Comparison of ENCODE assay signal across 27 cellular contexts in genomic region chr16:28276301-28276700, GRCh38. TPM values are rescaled to one million over a fixed set of nuclear protein-coding genes. Genes with fewer than 3 reads are reported as not detected.
DNase-seq lines count a peak whose midpoint lies in the region; ATAC-seq and TF ChIP-seq lines count a peak whose summit lies in the region.
"Had no signal": no experiment of that assay in that cellular context is flagged by ENCODE, and none has a peak within 500 bp of the region (broad histone marks: within the 10 kb centered on the region; RNA-seq: fewer than 3 reads in every experiment).

No MANE protein-coding gene starts in this region.

- intact Hi-C loops in CD4-positive, alpha-beta T cell (cut with DNase I, micrococcal nuclease): loop anchor here (2.0 to 5.0 kb wide), 3 partner anchors 16 to 341 kb away; partner anchors contain the start of gene SBK1 (in 1 of the 2)
- intact Hi-C loops in activated T-helper 1 cell treated with anti-CD3 and anti-CD28 coated beads, Interleukin-12 subunit alpha, Interleukin-12 subunit beta, Interleukin-2, Interleukin-4 antibody, amounts not matched to agents 30 ng/mL and 10 ng/mL and 1 ng/mL, durations not matched to agents 14 hours and 24 hours and 36 hours (cut with micrococcal nuclease): no loop called here

- H3K4me2 ChIP-seq in GM23338: no peak overlapping the region
- H3K4me2 ChIP-seq: SK-N-SH had no signal

- H3K4me1 ChIP-seq in GM23338 (ENCODE audit: insufficient read depth): no peaks in the 10 kb centered on the region

- H3K4me1 Mint-ChIP-seq in activated CD8-positive, alpha-beta memory T cell treated with anti-CD3 and anti-CD28 coated beads, Interleukin-2, amount 10 ng/mL, durations not matched to agents 7 days and 5 days: peaks cover 32% of the 10 kb centered on the region
- H3K4me1 Mint-ChIP-seq in CD4-positive, alpha-beta T cell (ENCODE audit: low read depth): peaks cover 53% of the 10 kb centered on the region
- H3K4me1 Mint-ChIP-seq in activated T-helper 1 cell treated with anti-CD3 and anti-CD28 coated beads, Interleukin-12 subunit alpha, Interleukin-12 subunit beta, Interleukin-2, Interleukin-4 antibody, amounts not matched to agents 30 ng/mL and 10 ng/mL and 1 ng/mL, durations not matched to agents 14 hours and 24 hours and 36 hours (ENCODE audit: low read depth): peaks cover 34% of the 10 kb centered on the region
- H3K4me1 Mint-ChIP-seq in nephron (no peaks in the 10 kb centered on the region), GM23338 (peaks cover 11% of the 10 kb centered on the region; the same call in 2 of the 3 replicates)

- no peak overlapping the region for H3K4me3 ChIP-seq in GM23338
- H3K4me3 ChIP-seq: right lobe of liver, spleen had no signal

- no peaks in the 10 kb centered on the region for H3F3A ChIP-seq in GM23338 (replicated peaks; ENCODE audit: low read depth)

- peaks cover 30% of the 10 kb centered on the region for H3K27me3 Mint-ChIP-seq in activated CD8-positive, alpha-beta memory T cell treated with anti-CD3 and anti-CD28 coated beads, Interleukin-2, amount 10 ng/mL, durations not matched to agents 7 days and 5 days
- H3K27me3 Mint-ChIP-seq in CD4-positive, alpha-beta T cell: no peaks in the 10 kb centered on the region
- H3K27me3 Mint-ChIP-seq in activated T-helper 1 cell treated with anti-CD3 and anti-CD28 coated beads, Interleukin-12 subunit alpha, Interleukin-12 subunit beta, Interleukin-2, Interleukin-4 antibody, amounts not matched to agents 30 ng/mL and 10 ng/mL and 1 ng/mL, durations not matched to agents 14 hours and 24 hours and 36 hours (ENCODE audit: insufficient read depth): peaks cover 28% of the 10 kb centered on the region
- peaks cover 38% of the 10 kb centered on the region for H3K27me3 Mint-ChIP-seq in nephron (ENCODE audit: low read depth)
- peaks cover 25% of the 10 kb centered on the region for H3K27me3 Mint-ChIP-seq in GM23338 (ENCODE audit: insufficient read depth, low read depth, poor library complexity)

- no peaks in the 10 kb centered on the region for H3K36me3 ChIP-seq in GM23338 (ENCODE audit: insufficient read depth)
- H3K36me3 ChIP-seq: right lobe of liver, spleen had no signal

- peak overlapping the region; percentile 23 for H3K27ac Mint-ChIP-seq in activated CD8-positive, alpha-beta memory T cell treated with anti-CD3 and anti-CD28 coated beads, Interleukin-2, amount 10 ng/mL, durations not matched to agents 7 days and 5 days
- H3K27ac Mint-ChIP-seq in CD4-positive, alpha-beta T cell: peak overlapping the region; percentile 91
- no peak overlapping the region for H3K27ac Mint-ChIP-seq in activated T-helper 1 cell treated with anti-CD3 and anti-CD28 coated beads, Interleukin-12 subunit alpha, Interleukin-12 subunit beta, Interleukin-2, Interleukin-4 antibody, amounts not matched to agents 30 ng/mL and 10 ng/mL and 1 ng/mL, durations not matched to agents 14 hours and 24 hours and 36 hours
- H3K27ac Mint-ChIP-seq in nephron: no peak overlapping the region
- H3K27ac Mint-ChIP-seq in GM23338: no peak overlapping the region
- H3K27ac Mint-ChIP-seq: stimulated activated naive CD8-positive, alpha-beta T cell treated with anti-CD3 and anti-CD28 coated beads, Interleukin-15, Interleukin-2, amounts not matched to agents 100 ng/mL and 50 ng/mL, for 24 hours had no signal

- no peak for TF ChIP-seq CTCF in CD4-positive, alpha-beta T cell (IDR thresholded peaks at IDR 0.05)
- TF ChIP-seq CTCF in nephron (IDR thresholded peaks at IDR 0.05; ENCODE audit: unreplicated experiment in 3 of 3): no peak
- no peak for TF ChIP-seq CTCF in GM23338 (conservative IDR thresholded peaks at IDR 0.05; ENCODE audit: low read depth in 2 of 2)

- no peaks in the 10 kb centered on the region for H3K27me3 ChIP-seq in CD4-positive, alpha-beta T cell (ENCODE audit: control insufficient read depth, insufficient read depth, low read length)
- peaks cover 9% of the 10 kb centered on the region for H3K27me3 ChIP-seq in GM23338 (ENCODE audit: insufficient read depth)
- H3K27me3 ChIP-seq: right lobe of liver had no signal

- DNase-seq in activated CD8-positive, alpha-beta memory T cell treated with anti-CD3 and anti-CD28 coated beads, Interleukin-2, amount 10 ng/mL, durations not matched to agents 7 days and 5 days: no peak
- no peak for DNase-seq in activated CD8-positive, alpha-beta memory T cell treated with anti-CD3 and anti-CD28 coated beads, Interleukin-2, amount 50 U/mL, for 48 hours
- no peak for DNase-seq in CD4-positive, alpha-beta T cell
- no peak for DNase-seq in activated T-helper 1 cell treated with anti-CD3 and anti-CD28 coated beads, Interleukin-12 subunit alpha, Interleukin-12 subunit beta, Interleukin-2, Interleukin-4 antibody, amounts not matched to agents 30 ng/mL and 10 ng/mL and 1 ng/mL, durations not matched to agents 14 hours and 24 hours and 36 hours (ENCODE audit: low spot score)
- DNase-seq in GM23338 (ENCODE audit: low spot score) (no peak), MV-4-11 (lab: John Stamatoyannopoulos, UW) (no peak)
- DNase-seq: activated CD4-positive, alpha-beta T cell treated with anti-CD3 and anti-CD28 coated beads for 48 hours; cortex of kidney; effector memory CD4-positive, alpha-beta T cell; erythroblast; glutamatergic neuron; Karpas-422; mesenchymal stem cell; NCI-H1436 treated with DMSO at 0.1 percent for 48 hours; NCI-H446; NCI-H748 treated with DMSO at 0.1 percent for 48 hours; right lobe of liver; SK-N-SH; spleen; stimulated activated CD4-positive, alpha-beta T cell treated with anti-CD3 and anti-CD28 coated beads, Interleukin-2, amount 100 ng/mL, for 24 hours; T1000 had no signal

- H4K20me1 ChIP-seq in GM23338 (replicated peaks; ENCODE audit: insufficient read depth): no peaks in the 10 kb centered on the region

- POLR2A ChIA-PET in CD4-positive, alpha-beta T cell (lab: Charles Lee): interaction anchor here (0.9 to 3.3 kb wide), 5 partner anchors 16 to 218 kb away, joined by 5 to 54 read pairs (median 8); partner anchors contain the start of genes APOBR and SBK1

- H3K9me2 ChIP-seq in GM23338 (ENCODE audit: insufficient read depth): no peaks in the 10 kb centered on the region
- H3K9me2 ChIP-seq: SK-N-SH had no signal

- no peak overlapping the region for H3K4me3 Mint-ChIP-seq in activated CD8-positive, alpha-beta memory T cell treated with anti-CD3 and anti-CD28 coated beads, Interleukin-2, amount 10 ng/mL, durations not matched to agents 7 days and 5 days
- H3K4me3 Mint-ChIP-seq in CD4-positive, alpha-beta T cell: peak overlapping the region; percentile 61
- peak overlapping the region; percentile 56 for H3K4me3 Mint-ChIP-seq in activated T-helper 1 cell treated with anti-CD3 and anti-CD28 coated beads, Interleukin-12 subunit alpha, Interleukin-12 subunit beta, Interleukin-2, Interleukin-4 antibody, amounts not matched to agents 30 ng/mL and 10 ng/mL and 1 ng/mL, durations not matched to agents 14 hours and 24 hours and 36 hours
- H3K4me3 Mint-ChIP-seq in nephron (peak overlapping the region; percentile 29 to 50 (median 34)), GM23338 (no peak overlapping the region)

- no peak overlapping the region for H3K27ac ChIP-seq in CD4-positive, alpha-beta T cell (ENCODE audit: low read depth, low read length)
- no peak overlapping the region for H3K27ac ChIP-seq in GM23338 (ENCODE audit: low read depth)
- H3K27ac ChIP-seq: C4-2B, right lobe of liver, VCaP had no signal

- H3K9me3 ChIP-seq in CD4-positive, alpha-beta T cell (ENCODE audit: control insufficient read depth, low read length): no peaks in the 10 kb centered on the region
- H3K9me3 ChIP-seq: right lobe of liver, SK-N-SH had no signal

- no peak for ATAC-seq in activated CD8-positive, alpha-beta memory T cell treated with anti-CD3 and anti-CD28 coated beads, Interleukin-2, amount 10 ng/mL, durations not matched to agents 7 days and 5 days
- ATAC-seq in CD4-positive, alpha-beta T cell (ENCODE audit: poor library complexity): no peak
- no peak for ATAC-seq in GM23338
- ATAC-seq: HepG2, right lobe of liver, Right ventricle myocardium inferior had no signal

- H3K79me2 ChIP-seq in GM23338 (replicated peaks; ENCODE audit: insufficient read depth): no peaks in the 10 kb centered on the region

- no peaks in the 10 kb centered on the region for H3K36me3 Mint-ChIP-seq in activated CD8-positive, alpha-beta memory T cell treated with anti-CD3 and anti-CD28 coated beads, Interleukin-2, amount 10 ng/mL, durations not matched to agents 7 days and 5 days
- H3K36me3 Mint-ChIP-seq in CD4-positive, alpha-beta T cell (ENCODE audit: low read depth): no peaks in the 10 kb centered on the region
- H3K36me3 Mint-ChIP-seq in activated T-helper 1 cell treated with anti-CD3 and anti-CD28 coated beads, Interleukin-12 subunit alpha, Interleukin-12 subunit beta, Interleukin-2, Interleukin-4 antibody, amounts not matched to agents 30 ng/mL and 10 ng/mL and 1 ng/mL, durations not matched to agents 14 hours and 24 hours and 36 hours (ENCODE audit: low read depth): no peaks in the 10 kb centered on the region
- H3K36me3 Mint-ChIP-seq in nephron (ENCODE audit: low read depth) (no peaks in the 10 kb centered on the region), GM23338 (ENCODE audit: low read depth) (no peaks in the 10 kb centered on the region)

- H2AFZ ChIP-seq in GM23338: no peak overlapping the region

- H3K9me3 Mint-ChIP-seq in activated CD8-positive, alpha-beta memory T cell treated with anti-CD3 and anti-CD28 coated beads, Interleukin-2, amount 10 ng/mL, durations not matched to agents 7 days and 5 days (ENCODE audit: low read depth): no peaks in the 10 kb centered on the region
- no peaks in the 10 kb centered on the region for H3K9me3 Mint-ChIP-seq in CD4-positive, alpha-beta T cell
- peaks cover 2% of the 10 kb centered on the region for H3K9me3 Mint-ChIP-seq in activated T-helper 1 cell treated with anti-CD3 and anti-CD28 coated beads, Interleukin-12 subunit alpha, Interleukin-12 subunit beta, Interleukin-2, Interleukin-4 antibody, amounts not matched to agents 30 ng/mL and 10 ng/mL and 1 ng/mL, durations not matched to agents 14 hours and 24 hours and 36 hours
- H3K9me3 Mint-ChIP-seq in nephron: no peaks in the 10 kb centered on the region
- 0 out of 3 replicates have a peak, but pooled peaks cover 1% of the 10 kb centered on the region for H3K9me3 Mint-ChIP-seq in GM23338
- H3K9me3 Mint-ChIP-seq: stimulated activated naive CD8-positive, alpha-beta T cell treated with anti-CD3 and anti-CD28 coated beads, Interleukin-15, Interleukin-2, amounts not matched to agents 100 ng/mL and 50 ng/mL, for 24 hours had no signal

- CTCF ChIA-PET in activated CD8-positive, alpha-beta memory T cell treated with anti-CD3 and anti-CD28 coated beads, Interleukin-2, amount 10 ng/mL, durations not matched to agents 7 days and 5 days (lab: Charles Lee): interaction anchor here (0.7 to 20.2 kb wide), 6 partner anchors 14 to 85 kb away, joined by 3 to 347 read pairs (median 15); partner anchors contain the start of gene SBK1
- CTCF ChIA-PET in CD4-positive, alpha-beta T cell (lab: Charles Lee): interaction anchor here (6.3 kb wide), 1 partner anchor 41 kb away, joined by 60 read pairs; no protein-coding TSS in a partner anchor

RNA-seq across cellular contexts. Expression of gene SBK1, which starts 16.0 kb away (rescaled TPM):
- total RNA-seq in activated CD8-positive, alpha-beta memory T cell treated with anti-CD3 and anti-CD28 coated beads, Interleukin-2, amount 10 ng/mL, durations not matched to agents 7 days and 5 days: 10 to 100 TPM in 1 of 2 experiments, 1 to 10 TPM in 1; 3.2 to 11.3 TPM
- 10 to 100 TPM; 13.0 to 13.5 TPM for total RNA-seq in CD4-positive, alpha-beta T cell
- total RNA-seq in activated T-helper 1 cell treated with anti-CD3 and anti-CD28 coated beads, Interleukin-12 subunit alpha, Interleukin-12 subunit beta, Interleukin-2, Interleukin-4 antibody, amounts not matched to agents 30 ng/mL and 10 ng/mL and 1 ng/mL, durations not matched to agents 14 hours and 24 hours and 36 hours: 0.73 and 0.80 TPM in 2 replicates
- total RNA-seq in GM23338 (2014; rRNA removed; shearing (Covaris generic)): 59.8 and 68.1 TPM in 2 replicates
- 23.9 and 25.5 TPM in 2 replicates for polyA plus RNA-seq in GM23338 (2016; fragmentation: Nextera tagmentation; extraction: Ambion mirVana)

Comparison
In these comparisons a context has a peak if more than half of its experiments do, and no peak if none do; other contexts are left out.
1. H3K27ac Mint-ChIP-seq: peak in activated CD8-positive, alpha-beta memory T cell treated with anti-CD3 and anti-CD28 coated beads, Interleukin-2, amount 10 ng/mL, durations not matched to agents 7 days and 5 days (single experiment) and CD4-positive, alpha-beta T cell (single experiment); none in activated T-helper 1 cell treated with anti-CD3 and anti-CD28 coated beads, Interleukin-12 subunit alpha, Interleukin-12 subunit beta, Interleukin-2, Interleukin-4 antibody, amounts not matched to agents 30 ng/mL and 10 ng/mL and 1 ng/mL, durations not matched to agents 14 hours and 24 hours and 36 hours (single experiment), nephron (0 of 3) and GM23338 (single experiment).
2. H3K4me3 Mint-ChIP-seq: peak in CD4-positive, alpha-beta T cell (single experiment), activated T-helper 1 cell treated with anti-CD3 and anti-CD28 coated beads, Interleukin-12 subunit alpha, Interleukin-12 subunit beta, Interleukin-2, Interleukin-4 antibody, amounts not matched to agents 30 ng/mL and 10 ng/mL and 1 ng/mL, durations not matched to agents 14 hours and 24 hours and 36 hours (single experiment) and nephron (3 of 3); none in activated CD8-positive, alpha-beta memory T cell treated with anti-CD3 and anti-CD28 coated beads, Interleukin-2, amount 10 ng/mL, durations not matched to agents 7 days and 5 days (single experiment) and GM23338 (single experiment).